In the genomic region with DNA sequence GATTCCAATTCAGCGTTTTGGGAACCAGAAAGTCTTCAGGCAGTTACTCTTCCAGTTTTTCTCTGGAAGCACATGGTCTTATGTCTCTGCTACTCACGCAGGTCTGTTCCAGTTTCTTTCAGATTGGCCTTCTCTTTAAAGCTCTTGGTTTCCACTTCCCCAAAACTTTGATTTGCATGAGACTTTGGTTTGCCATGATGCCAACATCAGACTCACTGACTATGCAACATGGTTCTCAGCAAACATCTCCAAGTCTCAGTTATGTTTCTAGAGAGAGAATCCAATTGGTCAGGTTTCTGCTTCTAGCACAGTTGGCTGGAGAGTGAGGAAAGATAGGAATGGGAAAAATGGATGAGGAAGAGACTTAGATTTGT, we compare ENCODE assay signal across 9 cellular contexts. TPM values are rescaled to one million over a fixed set of nuclear protein-coding genes. Genes with fewer than 3 reads are reported as not detected.
DNase-seq lines count a peak whose midpoint lies in the region; ATAC-seq and TF ChIP-seq lines count a peak whose summit lies in the region.
"Had no signal": no experiment of that assay in that cellular context is flagged by ENCODE, and none has a peak within 500 bp of the region (broad histone marks: within the 10 kb centered on the region; RNA-seq: fewer than 3 reads in every experiment).

No MANE protein-coding gene starts in this region.

- DNase-seq in T-cell (no peak), psoas muscle (no peak), NCI-H1436 (lab: John Stamatoyannopoulos, UW) (no peak), NCI-H146 (lab: John Stamatoyannopoulos, UW) (no peak)

- H3K9me3 ChIP-seq in BLaER1, result no peaks in the 10 kb centered on the region; the same call in 1 of the 2 replicates
- no peaks in the 10 kb centered on the region for H3K9me3 ChIP-seq in psoas muscle

- intact Hi-C loops in psoas muscle (cut with DNase I), result no loop called here

- POLR2A ChIA-PET in T-cell (lab: Charles Lee), result no interaction called here

- CTCF ChIA-PET in T-cell (lab: Charles Lee), result no interaction called here

- peaks cover 6% of the 10 kb centered on the region; the same call in 1 of the 2 replicates for H4K20me1 ChIP-seq in BLaER1

- no peaks in the 10 kb centered on the region for H3K36me3 Mint-ChIP-seq in T-cell

- H3K4me3 Mint-ChIP-seq in T-cell, result peak overlapping the region; percentile 10 to 29 (median 18)

- H3K4me3 ChIP-seq in BLaER1, result no peak overlapping the region
- no peak overlapping the region for H3K4me3 ChIP-seq in psoas muscle
- H3K4me3 ChIP-seq: lung had no signal

- no peak for TF ChIP-seq CTCF in psoas muscle (IDR thresholded peaks at IDR 0.05)

- no peaks in the 10 kb centered on the region for H3K9me3 Mint-ChIP-seq in T-cell

- ATAC-seq in GM18519 (IDR thresholded peaks at IDR 0.05; ENCODE audit: low FRiP score, unreplicated experiment), result peak; percentile 31
- peak; percentile 38 for ATAC-seq in HG02884 (IDR thresholded peaks at IDR 0.05; ENCODE audit: unreplicated experiment)
- no peak for ATAC-seq in T-cell (replicated peaks in 1 of 4)
- ATAC-seq in GM21360 (IDR thresholded peaks at IDR 0.05; ENCODE audit: unreplicated experiment), result no peak
- ATAC-seq in psoas muscle, result no peak

- H3K27ac ChIP-seq in BLaER1 (no peak overlapping the region), psoas muscle (no peak overlapping the region)

- peaks cover 13% of the 10 kb centered on the region for H3K36me3 ChIP-seq in BLaER1
- no peaks in the 10 kb centered on the region for H3K36me3 ChIP-seq in psoas muscle (ENCODE audit: insufficient read depth in 1 of 2, low read depth in 1 of 2)

- H3K9ac ChIP-seq in BLaER1, result no peak overlapping the region

- peak overlapping the region; percentile 33; the same call in 1 of the 2 replicates for H3K4me2 ChIP-seq in BLaER1

- H3K27me3 Mint-ChIP-seq in T-cell, result no peaks in the 10 kb centered on the region

- peaks cover 41% of the 10 kb centered on the region for H3K4me1 ChIP-seq in BLaER1
- peaks cover 6% of the 10 kb centered on the region for H3K4me1 ChIP-seq in psoas muscle

- H3K27me3 ChIP-seq in BLaER1, result no peaks in the 10 kb centered on the region
- H3K27me3 ChIP-seq in psoas muscle (ENCODE audit: insufficient read depth in 3 of 3, low read length in 2 of 3), result no peaks in the 10 kb centered on the region

- peaks cover 52 to 62% (median 54%) of the 10 kb centered on the region in 3 donors for H3K4me1 Mint-ChIP-seq in T-cell

- peak overlapping the region; percentile 2 to 88 for H3K27ac Mint-ChIP-seq in T-cell

- 68 to 77% (median 75%) methylated on average over 2 of the region's 2 CpGs for WGBS in psoas muscle, 3 donors

RNA-seq across cellular contexts. Expression of a gene that starts 3.1 kb away (rescaled TPM):
- total RNA-seq in T-cell (10 to 100 TPM; 29.1 to 31.6 (median 30.0) TPM), psoas muscle (10 to 100 TPM; 12.0 to 17.7 (median 15.5) TPM)
- 10 to 100 TPM in 1 of 3 donors, 1 to 10 TPM in 2; 2.6 to 11.4 (median 2.7) TPM for polyA plus RNA-seq in psoas muscle

Comparison
In these comparisons a context has a peak if more than half of its experiments do, and no peak if none do; other contexts are left out.
1. ATAC-seq: peak in GM18519 (single experiment) and HG02884 (single experiment); none in T-cell (0 of 4), GM21360 (single experiment) and psoas muscle (0 of 4).